Comparison of ENCODE assay signal across 9 cellular contexts in the genomic region with DNA sequence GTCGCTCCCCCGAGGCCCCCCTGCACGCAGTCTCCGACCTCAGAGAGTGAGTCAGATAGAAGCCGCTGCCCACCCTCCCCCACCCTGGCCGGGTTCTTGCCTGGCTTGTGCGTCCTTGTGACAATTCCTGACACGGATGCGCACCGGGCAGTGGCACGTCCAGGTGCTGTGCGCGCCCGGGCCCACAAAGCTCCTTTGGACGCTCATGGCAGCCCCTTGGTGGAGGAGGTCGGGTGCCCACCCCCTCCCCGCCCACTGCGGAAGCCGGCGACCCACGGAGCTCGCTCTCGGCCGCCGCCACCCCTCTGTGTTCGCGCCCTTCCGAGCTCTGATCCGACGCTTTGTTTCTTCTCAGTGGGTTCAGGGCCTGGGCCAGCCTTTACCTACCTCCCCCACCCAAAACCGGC. TPM values are rescaled to one million over a fixed set of nuclear protein-coding genes. Genes with fewer than 3 reads are reported as not detected.
DNase-seq lines count a peak whose midpoint lies in the region; ATAC-seq, FAIRE-seq and TF ChIP-seq lines count a peak whose summit lies in the region.
"Had no signal": no experiment of that assay in that cellular context is flagged by ENCODE, and none has a peak within 500 bp of the region (broad histone marks: within the 10 kb centered on the region; RNA-seq: fewer than 3 reads in every experiment).

No MANE protein-coding gene starts in this region.

- H3K27ac ChIP-seq in heart left ventricle, result peak overlapping the region; percentile 70 to 96 (median 88)
- H3K27ac ChIP-seq in trophoblast cell (ENCODE audit: low read depth, low read length), result peak overlapping the region; percentile 98

- no peaks in the 10 kb centered on the region for H3K36me3 ChIP-seq in heart left ventricle
- peaks cover 2% of the 10 kb centered on the region in 2 experiments for H3K36me3 ChIP-seq in trophoblast cell (ENCODE audit: control insufficient read depth in 1 of 2, insufficient read depth in 2 of 2, low read length in 2 of 2)

- POLR2A ChIA-PET in activated CD4-positive, alpha-beta T cell treated with anti-CD3 and anti-CD28 coated beads for 36 hours (lab: Charles Lee), result no interaction called here

- peak overlapping the region; percentile 90 for H4K8ac ChIP-seq in trophoblast cell (ENCODE audit: low read depth, low read length)

- no peak overlapping the region for H3K27ac Mint-ChIP-seq in activated CD4-positive, alpha-beta T cell treated with anti-CD3 and anti-CD28 coated beads for 36 hours

- peak overlapping the region; percentile 78 for H2BK5ac ChIP-seq in trophoblast cell (ENCODE audit: low read depth, low read length, poor library complexity)

- peak overlapping the region; percentile 95 for H3K9ac ChIP-seq in trophoblast cell (ENCODE audit: low read length)

- H3K4me1 Mint-ChIP-seq in activated CD4-positive, alpha-beta T cell treated with anti-CD3 and anti-CD28 coated beads for 36 hours, result peaks cover 48% of the 10 kb centered on the region

- H3K23ac ChIP-seq in trophoblast cell (ENCODE audit: low read length), result no peak overlapping the region

- H3K27me3 ChIP-seq in heart left ventricle, result peaks cover 0 to 43% (median 16%) of the 10 kb centered on the region in 9 donors
- peaks cover 3% of the 10 kb centered on the region for H3K27me3 ChIP-seq in trophoblast cell (ENCODE audit: insufficient read depth, low read length)

- H3K14ac ChIP-seq in trophoblast cell (ENCODE audit: low read length), result peak overlapping the region; percentile 93

- peak overlapping the region; percentile 57 for H2AFZ ChIP-seq in trophoblast cell (ENCODE audit: insufficient read depth, low read length, poor library complexity)

- peak overlapping the region; percentile 71 for H3K4ac ChIP-seq in trophoblast cell (ENCODE audit: low read depth, low read length)

- peak overlapping the region; percentile 91 for H2BK120ac ChIP-seq in trophoblast cell (ENCODE audit: insufficient read depth, low read length, poor library complexity)

- no peak for ATAC-seq in activated CD4-positive, alpha-beta T cell treated with anti-CD3 and anti-CD28 coated beads for 36 hours
- ATAC-seq in heart left ventricle, result peak; percentile 6 to 56 (median 31)

- WGBS in heart left ventricle, 4 donors, result 0 to 1% (median 1%) methylated on average over 12 to 31 of the region's 31 CpGs
- no CpG with 5 or more reads among the region's 31 CpGs for WGBS in trophoblast cell (ENCODE audit: extremely low coverage, insufficient coverage, insufficient read length)

- TF ChIP-seq CTCF in heart left ventricle (IDR thresholded peaks at IDR 0.05), result no peak

- no peaks in the 10 kb centered on the region for H3K9me3 Mint-ChIP-seq in activated CD4-positive, alpha-beta T cell treated with anti-CD3 and anti-CD28 coated beads for 36 hours (ENCODE audit: low read depth)

- H3K4me1 ChIP-seq in heart left ventricle (peaks cover 13 to 79% (median 46%) of the 10 kb centered on the region in 12 donors), trophoblast cell (ENCODE audit: control insufficient read depth in 1 of 2, insufficient read depth in 2 of 2, low read length in 2 of 2) (peaks cover 41 to 53% of the 10 kb centered on the region in 2 experiments)

- no peak for TF ChIP-seq POLR2A in heart left ventricle (IDR thresholded peaks at IDR 0.05)

- intact Hi-C loops in activated CD4-positive, alpha-beta T cell treated with anti-CD3 and anti-CD28 coated beads for 36 hours (cut with DNase I, micrococcal nuclease), result loop anchor here (2.0 to 10.0 kb wide), 3 partner anchors 48 to 1468 kb away; partner anchors contain the start of genes SPIRE2 (in 1 of the 2) and ZFPM1 (in 1 of the 2)
- intact Hi-C loops in heart left ventricle (cut with DNase I), result loop anchor here in 1 of 10 donors (10.0 kb wide), 1 partner anchor 48 kb away; the partner anchor contains the start of gene TCF25

- H3K4me3 Mint-ChIP-seq in activated CD4-positive, alpha-beta T cell treated with anti-CD3 and anti-CD28 coated beads for 36 hours, result peak overlapping the region; percentile 55

- H2BK12ac ChIP-seq in trophoblast cell (ENCODE audit: low read length), result no peak overlapping the region

- H4K91ac ChIP-seq in trophoblast cell (ENCODE audit: low read depth, low read length), result peak overlapping the region; percentile 92

- peaks cover 18% of the 10 kb centered on the region for H3K79me2 ChIP-seq in trophoblast cell (ENCODE audit: control insufficient read depth, insufficient read depth, low read length, poor library complexity)

- peak overlapping the region; percentile 58 to 80 (median 72) for H3K4me3 ChIP-seq in heart left ventricle
- peak overlapping the region; percentile 75 for H3K4me3 ChIP-seq in trophoblast cell (ENCODE audit: low read depth, low read length)

- H3K4me2 ChIP-seq in trophoblast cell (ENCODE audit: low read length), result peak overlapping the region; percentile 83

- peak overlapping the region; percentile 88 for H4K12ac ChIP-seq in trophoblast cell (ENCODE audit: low read depth, low read length)

- H3K27me3 Mint-ChIP-seq in activated CD4-positive, alpha-beta T cell treated with anti-CD3 and anti-CD28 coated beads for 36 hours, result peaks cover 35% of the 10 kb centered on the region

- no peaks in the 10 kb centered on the region for H3K9me3 ChIP-seq in heart left ventricle
- H3K9me3 ChIP-seq in trophoblast cell (ENCODE audit: insufficient read depth, low read depth, low read length), result peaks cover 4% of the 10 kb centered on the region

- peaks cover 38% of the 10 kb centered on the region for H3K79me1 ChIP-seq in trophoblast cell (ENCODE audit: low read length)

- CTCF ChIA-PET in activated CD4-positive, alpha-beta T cell treated with anti-CD3 and anti-CD28 coated beads for 36 hours (lab: Charles Lee), result interaction anchor here (1.2 to 1.4 kb wide), 2 partner anchors 12 to 20 kb away, joined by 3 read pairs; no protein-coding TSS in a partner anchor

- FAIRE-seq in GM19239 (lab: Jason Lieb, UNC), result no peak
- FAIRE-seq: GM18507 had no signal

- H3K36me3 Mint-ChIP-seq in activated CD4-positive, alpha-beta T cell treated with anti-CD3 and anti-CD28 coated beads for 36 hours (ENCODE audit: low read depth), result no peaks in the 10 kb centered on the region

- peak overlapping the region; percentile 30 for H3K18ac ChIP-seq in trophoblast cell (ENCODE audit: low read length)

- H2AK5ac ChIP-seq in trophoblast cell (ENCODE audit: low read length), result peak overlapping the region; percentile 9

- DNase-seq in activated CD4-positive, alpha-beta T cell treated with anti-CD3 and anti-CD28 coated beads for 36 hours, result peak; percentile 65
- DNase-seq in activated CD4-positive, alpha-beta T cell treated with anti-CD3 and anti-CD28 coated beads for 4 hours, result no peak
- DNase-seq in NCI-H2227 (lab: John Stamatoyannopoulos, UW; ENCODE audit: unreplicated experiment) (peak; percentile 81), amniotic epithelial cell (ENCODE audit: low read depth) (peak; percentile 90), heart left ventricle (peak; percentile 75 to 92 (median 82)), trophoblast cell (peak; percentile 53 to 79), GM19239 (ENCODE audit: insufficient read length, low spot score) (no peak)
- DNase-seq in effector CD8-positive, alpha-beta T cell (lab: John Stamatoyannopoulos, UW), result no peak

RNA-seq across cellular contexts. Expression of gene TUBB3, which starts 0.7 kb away (rescaled TPM):
- under 1 TPM; 0.40 to 0.43 TPM for total RNA-seq in activated CD4-positive, alpha-beta T cell treated with anti-CD3 and anti-CD28 coated beads for 36 hours
- 10 to 100 TPM in 2 of 9 donors, 1 to 10 TPM in 7; 1.2 to 18.1 (median 4.1) TPM for total RNA-seq in heart left ventricle
- 1 to 10 TPM in 1 of 2 donors, under 1 TPM in 1; 0.19 to 9.1 TPM for polyA plus RNA-seq in heart left ventricle
- 398 and 423 TPM in 2 replicates for polyA plus RNA-seq in trophoblast cell (2013)

RNA-seq across cellular contexts. Expression of gene MC1R, which starts 3.8 kb away (rescaled TPM):
- 1 to 10 TPM; 1.2 to 2.0 TPM for total RNA-seq in activated CD4-positive, alpha-beta T cell treated with anti-CD3 and anti-CD28 coated beads for 36 hours
- 1 to 10 TPM in 6 of 9 donors, under 1 TPM in 3; 0.42 to 2.1 (median 1.3) TPM for total RNA-seq in heart left ventricle
- 1 to 10 TPM; 1.4 to 1.6 TPM for polyA plus RNA-seq in heart left ventricle
- polyA plus RNA-seq in trophoblast cell (2013), result 3.3 TPM in 2 replicates

RNA-seq across cellular contexts. Expression of gene DEF8, which starts 26.1 kb away (rescaled TPM):
- 10 to 100 TPM; 21.1 to 25.9 TPM for total RNA-seq in activated CD4-positive, alpha-beta T cell treated with anti-CD3 and anti-CD28 coated beads for 36 hours
- total RNA-seq in heart left ventricle, result 10 to 100 TPM; 29.0 to 89.3 (median 36.1) TPM
- polyA plus RNA-seq in heart left ventricle, result 10 to 100 TPM; 57.1 to 68.8 TPM
- polyA plus RNA-seq in trophoblast cell (2013), result 48.9 and 52.2 TPM in 2 replicates

RNA-seq across cellular contexts. Expression of gene TCF25, which starts 49.1 kb away (rescaled TPM):
- total RNA-seq in activated CD4-positive, alpha-beta T cell treated with anti-CD3 and anti-CD28 coated beads for 36 hours, result 100 to 1,000 TPM; 122 to 133 TPM
- total RNA-seq in heart left ventricle, result 100 to 1,000 TPM in 5 of 9 donors, 10 to 100 TPM in 4; 75.8 to 115 (median 101) TPM
- polyA plus RNA-seq in heart left ventricle, result 10 to 100 TPM; 52.5 to 96.4 TPM
- polyA plus RNA-seq in trophoblast cell (2013), result 163 and 166 TPM in 2 replicates

Comparison
In these comparisons a context has a peak if more than half of its experiments do, and no peak if none do; other contexts are left out.
1. DNase-seq: peak in activated CD4-positive, alpha-beta T cell treated with anti-CD3 and anti-CD28 coated beads for 36 hours (single experiment), NCI-H2227 (single experiment), amniotic epithelial cell (single experiment), heart left ventricle (5 of 5) and trophoblast cell (2 of 2); none in activated CD4-positive, alpha-beta T cell treated with anti-CD3 and anti-CD28 coated beads for 4 hours (0 of 2), GM19239 (single experiment) and effector CD8-positive, alpha-beta T cell (single experiment).